ENCODE assay signal across 2 cellular contexts in the genomic region with DNA sequence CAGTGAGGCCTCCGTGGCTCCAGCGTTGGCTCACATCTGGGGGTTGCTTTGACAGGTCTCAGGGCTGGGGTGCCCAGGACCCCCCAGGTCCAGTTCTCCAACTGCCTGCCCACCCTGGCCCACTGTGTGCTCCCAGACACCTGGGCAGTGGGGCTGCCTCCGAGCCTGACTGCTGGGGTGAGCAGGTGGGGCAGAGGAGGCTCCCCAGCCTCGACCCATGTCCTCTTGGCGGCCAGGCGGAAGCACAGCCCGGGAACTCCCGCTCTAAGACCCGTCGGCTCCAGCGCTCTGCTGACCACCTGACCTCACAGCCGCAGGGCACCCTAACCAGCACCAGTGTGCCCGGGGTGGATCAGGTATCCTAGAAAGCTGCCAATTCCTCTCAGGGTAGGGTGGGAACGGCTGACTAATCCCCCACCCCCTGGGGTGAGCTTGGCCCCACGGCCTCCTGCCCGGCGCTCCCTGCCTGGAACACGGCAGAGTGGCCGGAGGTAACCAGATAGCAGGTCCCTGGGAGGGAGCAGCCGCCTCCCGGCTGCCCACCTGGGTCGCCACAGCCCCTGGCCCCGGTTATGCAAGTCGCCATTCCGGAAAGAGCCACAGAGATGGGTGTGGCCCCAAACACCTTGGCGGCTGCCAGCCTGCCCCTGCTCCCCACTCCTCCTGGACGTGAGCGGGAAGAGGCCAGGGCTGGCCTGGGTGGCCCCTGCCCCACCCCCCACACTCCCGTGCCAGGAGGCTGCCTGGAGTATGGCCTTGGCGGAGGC.
TF ChIP-seq lines count a peak whose summit lies in the region.

No MANE protein-coding gene starts in this region.

TF ChIP-seq in HCT116, 20 proteins besides CTCF, POLR2A, EP300 and RAD21:
- TF ChIP-seq ATF3 (IDR thresholded peaks at IDR 0.05) = no peak
- no peak for TF ChIP-seq ZNF274 (IDR thresholded peaks at IDR 0.05; ENCODE audit: low read depth, low read length)
- no peak for TF ChIP-seq ELF1 (IDR thresholded peaks at IDR 0.05; ENCODE audit: borderline replicate concordance, low read depth)
- no peak for TF ChIP-seq ZFX (IDR thresholded peaks at IDR 0.05)
- TF ChIP-seq SIN3A (IDR thresholded peaks at IDR 0.05; ENCODE audit: low read depth) = no peak

TF ChIP-seq in H1, 55 proteins besides CTCF, POLR2A, EP300 and RAD21:
- TF ChIP-seq KDM4A (IDR thresholded peaks at IDR 0.05; ENCODE audit: low read depth, low read length, severe bottlenecking) (no peak), TBP (IDR thresholded peaks at IDR 0.05; ENCODE audit: low read depth, low read length) (no peak), FOSL1 (IDR thresholded peaks at IDR 0.05; ENCODE audit: insufficient read depth, low read depth, low read length) (no peak), BACH1 (IDR thresholded peaks at IDR 0.05; ENCODE audit: low read length) (no peak)
- TF ChIP-seq, protein P1, sequence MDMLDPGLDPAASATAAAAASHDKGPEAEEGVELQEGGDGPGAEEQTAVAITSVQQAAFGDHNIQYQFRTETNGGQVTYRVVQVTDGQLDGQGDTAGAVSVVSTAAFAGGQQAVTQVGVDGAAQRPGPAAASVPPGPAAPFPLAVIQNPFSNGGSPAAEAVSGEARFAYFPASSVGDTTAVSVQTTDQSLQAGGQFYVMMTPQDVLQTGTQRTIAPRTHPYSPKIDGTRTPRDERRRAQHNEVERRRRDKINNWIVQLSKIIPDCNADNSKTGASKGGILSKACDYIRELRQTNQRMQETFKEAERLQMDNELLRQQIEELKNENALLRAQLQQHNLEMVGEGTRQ (IDR thresholded peaks at IDR 0.05; ENCODE audit: low read length) = no peak
TF ChIP-seq in H1: peak in this region for 0.
